Comparison of ENCODE assay signal across 14 cellular contexts in the genomic region with DNA sequence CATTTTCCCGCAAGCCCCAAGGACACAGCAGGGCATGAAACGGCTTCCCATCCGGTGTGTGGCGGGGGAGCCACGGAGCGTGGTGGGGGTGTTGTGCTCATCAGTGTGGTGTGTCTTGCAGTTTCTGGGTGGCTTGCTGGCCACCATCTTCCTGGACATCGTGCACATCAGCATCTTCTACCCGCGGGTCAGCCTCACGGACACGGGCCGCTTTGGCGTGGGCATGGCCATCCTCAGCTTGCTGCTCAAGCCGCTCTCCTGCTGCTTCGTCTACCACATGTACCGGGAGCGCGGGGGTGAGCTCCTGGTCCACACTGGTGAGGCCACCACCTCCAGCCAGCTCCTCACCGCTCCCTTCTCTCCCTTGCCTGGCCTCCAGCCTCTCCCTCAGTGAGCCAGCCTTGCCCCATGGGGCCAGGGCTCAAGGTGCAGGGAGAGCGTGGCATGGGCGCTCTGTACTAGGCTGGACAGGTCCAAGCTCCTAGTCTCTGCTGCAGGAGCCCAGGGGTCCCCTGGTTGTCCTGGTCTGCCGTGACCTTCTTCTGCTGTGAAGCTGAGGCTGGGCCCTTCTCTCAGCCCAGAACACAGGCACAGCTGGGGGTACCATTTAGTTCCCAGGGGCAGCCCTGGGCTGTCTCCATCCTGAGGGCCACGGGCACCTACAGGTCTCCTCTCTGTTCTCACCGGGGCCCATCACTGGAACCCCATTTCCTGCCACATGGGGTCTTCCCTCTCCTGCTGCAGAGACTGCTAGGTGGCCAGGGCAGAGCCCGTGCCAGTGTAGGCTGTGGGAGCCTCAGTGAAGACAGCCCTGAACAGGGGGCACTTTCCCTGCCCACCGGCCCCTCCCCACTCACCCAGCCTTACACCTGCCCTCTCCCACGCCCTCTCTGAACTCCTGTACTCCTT. TPM values are rescaled to one million over a fixed set of nuclear protein-coding genes. Genes with fewer than 3 reads are reported as not detected.
DNase-seq lines count a peak whose midpoint lies in the region; ATAC-seq, FAIRE-seq and TF ChIP-seq lines count a peak whose summit lies in the region.
"Had no signal": no experiment of that assay in that cellular context is flagged by ENCODE, and none has a peak within 500 bp of the region (broad histone marks: within the 10 kb centered on the region; RNA-seq: fewer than 3 reads in every experiment).

No MANE protein-coding gene starts in this region.

- H3K9me3 ChIP-seq in CD4-positive, alpha-beta memory T cell (ENCODE audit: control insufficient read depth in 1 of 2, low read length in 2 of 2), result no peaks in the 10 kb centered on the region
- H3K9me3 ChIP-seq in Panc1 (ENCODE audit: control insufficient read depth, insufficient read depth, low read depth, low read length) (no peaks in the 10 kb centered on the region), HepG2 (ENCODE audit: low read length) (no peaks in the 10 kb centered on the region)
- H3K9me3 ChIP-seq: SJCRH30 had no signal

- in situ Hi-C loops in Panc1 (cut with HindIII; ENCODE audit: low pct_unique_long_range_greater_than_20kb, low sequenced_read_pairs), result no loop called here
- in situ Hi-C loops in HepG2 (cut with HindIII; ENCODE audit: extremely low pct_ligation_motif_present, low pct_unique_long_range_greater_than_20kb), result no loop called here

- DNase-seq in CD4-positive, alpha-beta memory T cell, result no peak
- DNase-seq in Panc1 (ENCODE audit: low read depth, low spot score) (no peak), HepG2 (ENCODE audit: low spot score) (no peak), GM10266 (ENCODE audit: extremely low spot score) (no peak), HEK293T (ENCODE audit: extremely low spot score) (no peak)
- DNase-seq: brain microvascular endothelial cell had no signal

- H3K9ac ChIP-seq in HepG2 (ENCODE audit: insufficient read depth, low read depth, low read length), result no peak overlapping the region
- H3K9ac ChIP-seq: GM23248 had no signal

- TF ChIP-seq POLR2A in HepG2 (IDR thresholded peaks at IDR 0.05; ENCODE audit: insufficient read depth in 1 of 2, low read depth in 2 of 2, low read length in 2 of 2), result no peak

- BruUV-seq in Panc1 (replicated peaks; lab: Mats Ljungman, UMichigan) (no TSS peak), HepG2 (replicated peaks; lab: Mats Ljungman, UMichigan) (no TSS peak)

- H4K20me1 ChIP-seq in HepG2 (ENCODE audit: insufficient read depth, low read length), result no peaks in the 10 kb centered on the region

- POLR2A ChIA-PET in CD4-positive, alpha-beta memory T cell (lab: Charles Lee; ENCODE audit: partially characterized antibody), result interaction anchor here (1.0 to 2.2 kb wide), 3 partner anchors 13 to 98 kb away, joined by 4 to 7 read pairs (median 5); a partner anchor contains a TSS
- POLR2A ChIA-PET in Panc1 (lab: Charles Lee) (no interaction called here), HepG2 (lab: Yijun Ruan, JAX) (interaction anchor here (1.2 kb wide), 1 partner anchor 103 kb away, joined by 3 read pairs; no protein-coding TSS in a partner anchor), HEK293T (lab: Yijun Ruan, JAX) (interaction anchor here (0.6 kb wide), 1 partner anchor 12 kb away, joined by 3 read pairs; no protein-coding TSS in a partner anchor)

- TF ChIP-seq RAD21 in HepG2 (CRISPR knock-in tag; IDR thresholded peaks at IDR 0.05), result no peak

- 98% methylated on average over 17 of the region's 27 CpGs for WGBS in HepG2 (ENCODE audit: low lambda C conversion rate)

- TF ChIP-seq CTCF in Panc1 (IDR thresholded peaks at IDR 0.05), result no peak
- TF ChIP-seq CTCF in HepG2 (CRISPR knock-in tag; IDR thresholded peaks at IDR 0.05), result no peak
- no peak for TF ChIP-seq CTCF in GM10266 (IDR thresholded peaks at IDR 0.05; ENCODE audit: control insufficient read depth, insufficient read depth, low read depth, missing control alignments)

- H3K4me3 ChIP-seq in CD4-positive, alpha-beta memory T cell (ENCODE audit: low read length in 2 of 2), result no peak overlapping the region
- H3K4me3 ChIP-seq in Panc1 (ENCODE audit: low read depth in 2 of 2, low read length in 2 of 2) (no peak overlapping the region), HepG2 (replicated peaks in 1 of 3; ENCODE audit: insufficient read depth in 1 of 3, low read depth in 2 of 3, low read length in 3 of 3) (no peak overlapping the region)
- H3K4me3 ChIP-seq: GM23248, SJCRH30 had no signal

- H3K27me3 ChIP-seq in CD4-positive, alpha-beta memory T cell (ENCODE audit: insufficient read depth, low read length), result no peaks in the 10 kb centered on the region
- H3K27me3 ChIP-seq in Panc1 (ENCODE audit: control insufficient read depth, insufficient read depth, low read length) (no peaks in the 10 kb centered on the region), HepG2 (ENCODE audit: control insufficient read depth in 1 of 2, insufficient read depth in 2 of 2, low read length in 2 of 2) (no peaks in the 10 kb centered on the region)
- H3K27me3 ChIP-seq: brain microvascular endothelial cell, SJCRH30 had no signal

- peaks cover 18 to 34% of the 10 kb centered on the region in 2 donors for H3K36me3 Mint-ChIP-seq in CD4-positive, alpha-beta memory T cell

- no peak for TF ChIP-seq EP300 in HepG2 (IDR thresholded peaks at IDR 0.05; ENCODE audit: low read depth in 2 of 2, low read length in 2 of 2)
- no peak for TF ChIP-seq EP300 in HepG2 (CRISPR knock-in tag; IDR thresholded peaks at IDR 0.05; ENCODE audit: borderline replicate concordance)

- H3K79me2 ChIP-seq in HepG2 (ENCODE audit: insufficient read depth, low read length), result no peaks in the 10 kb centered on the region

- FAIRE-seq in HepG2 (lab: Jason Lieb, UNC), result no peak
- FAIRE-seq: small intestine had no signal

- no peak overlapping the region for H2AFZ ChIP-seq in HepG2 (ENCODE audit: low read length)
- H2AFZ ChIP-seq: GM23248 had no signal

- peaks cover 9 to 31% (median 19%) of the 10 kb centered on the region in 4 donors for H3K4me1 Mint-ChIP-seq in CD4-positive, alpha-beta memory T cell

- H3K4me2 ChIP-seq in HepG2 (ENCODE audit: low read depth, low read length), result no peak overlapping the region

- H3K27ac ChIP-seq in CD4-positive, alpha-beta memory T cell (ENCODE audit: low read depth, low read length), result no peak overlapping the region
- H3K27ac ChIP-seq in Panc1 (ENCODE audit: low read length) (no peak overlapping the region), HepG2 (ENCODE audit: extremely low read length, insufficient read depth, low read length) (no peak overlapping the region)
- H3K27ac ChIP-seq: brain microvascular endothelial cell, C4-2B, GM23248, SJCRH30 had no signal

- H3K27ac Mint-ChIP-seq in CD4-positive, alpha-beta memory T cell, result peak overlapping the region in 6 of 7 donors; percentile 53 to 92 (median 86)
- H3K27ac Mint-ChIP-seq: memory B cell had no signal

- no peaks in the 10 kb centered on the region for H3K27me3 Mint-ChIP-seq in CD4-positive, alpha-beta memory T cell
- H3K27me3 Mint-ChIP-seq: memory B cell had no signal

- no peaks in the 10 kb centered on the region for H3K9me3 Mint-ChIP-seq in CD4-positive, alpha-beta memory T cell
- H3K9me3 Mint-ChIP-seq: memory B cell had no signal

- CTCF ChIA-PET in CD4-positive, alpha-beta memory T cell (lab: Charles Lee; ENCODE audit: partially characterized antibody), result interaction anchor here (1.5 to 2.4 kb wide), 4 partner anchors 29 to 101 kb away, joined by 4 to 11 read pairs (median 5); a partner anchor contains a TSS
- CTCF ChIA-PET in Panc1 (lab: Charles Lee) (no interaction called here), HepG2 (lab: Yijun Ruan, JAX; ENCODE audit: low intra/inter-chr PET ratio, low total read pairs) (no interaction called here), HEK293T (lab: Yijun Ruan, JAX) (no interaction called here)

- H3K4me3 Mint-ChIP-seq in CD4-positive, alpha-beta memory T cell, result no peak overlapping the region
- H3K4me3 Mint-ChIP-seq: memory B cell had no signal

- intact Hi-C loops in CD4-positive, alpha-beta memory T cell (cut with micrococcal nuclease), result loop anchor here (1.0 kb wide), 3 partner anchors 29 to 98 kb away; a partner anchor contains a TSS
- intact Hi-C loops in Panc1 (cut with micrococcal nuclease; ENCODE audit: unreplicated experiment), result no loop called here
- intact Hi-C loops in HepG2 (cut with micrococcal nuclease; ENCODE audit: unreplicated experiment), result no loop called here

- H3K36me3 ChIP-seq in CD4-positive, alpha-beta memory T cell (ENCODE audit: insufficient read depth, low read length), result peaks cover 11% of the 10 kb centered on the region
- no peaks in the 10 kb centered on the region; the same call in 1 of the 2 replicates for H3K36me3 ChIP-seq in Panc1 (ENCODE audit: control insufficient read depth, insufficient read depth, low read length)
- H3K36me3 ChIP-seq in HepG2 (replicated peaks in 1 of 2; ENCODE audit: control insufficient read depth in 1 of 2, insufficient read depth in 2 of 2, low read length in 2 of 2), result peaks cover 1 to 4% of the 10 kb centered on the region in 2 experiments; a peak in 2 of 5 replicates
- H3K36me3 ChIP-seq: SJCRH30 had no signal

- H3K4me1 ChIP-seq in CD4-positive, alpha-beta memory T cell (ENCODE audit: insufficient read depth, low read length), result peaks cover 9% of the 10 kb centered on the region
- H3K4me1 ChIP-seq in Panc1 (ENCODE audit: control insufficient read depth, insufficient read depth, low read length), result no peaks in the 10 kb centered on the region
- H3K4me1 ChIP-seq in HepG2 (ENCODE audit: insufficient read depth, low read length), result peaks cover 10% of the 10 kb centered on the region; the same call in 1 of the 2 replicates
- H3K4me1 ChIP-seq: SJCRH30 had no signal

- peak; percentile 24; the same call in 1 of the 2 replicates for ATAC-seq in Panc1
- ATAC-seq in HepG2, result peak; percentile 10; the same call in 2 of the 3 replicates
- no peak for ATAC-seq in HG02798 (IDR thresholded peaks at IDR 0.05; ENCODE audit: poor library complexity, unreplicated experiment)

RNA-seq across cellular contexts. Expression of a gene that starts 12.6 kb away (rescaled TPM):
- total RNA-seq in CD4-positive, alpha-beta memory T cell, result 10 to 100 TPM; 19.0 to 21.7 TPM
- 10 to 100 TPM; 53.4 to 76.9 TPM for polyA plus RNA-seq in CD4-positive, alpha-beta memory T cell
- 57.0 TPM for total RNA-seq in Panc1 (2021; ENCODE audit: unreplicated experiment)
- 90.5 TPM for polyA plus RNA-seq in Panc1 (2012; ENCODE audit: insufficient read length)
- total RNA-seq in HepG2 (2016; rRNA removed; fragmentation: Illumina TruSeq; extraction: Trizol), result 15.7 and 32.0 TPM in 2 replicates
- 18.6 and 25.8 TPM in 2 replicates for total RNA-seq in HepG2 (2016; cell fraction: cytosol; rRNA removed; fragmentation: Illumina TruSeq; extraction: Trizol; ENCODE audit: low read depth)
- 15.6 and 33.2 TPM in 2 replicates for total RNA-seq in HepG2 (2016; cell fraction: insoluble cytoplasmic fraction; rRNA removed; fragmentation: Illumina TruSeq; extraction: Trizol)
- total RNA-seq in HepG2 (2016; cell fraction: membrane; rRNA removed; fragmentation: Illumina TruSeq; extraction: Trizol), result 23.1 and 27.7 TPM in 2 replicates
- 23.8 and 30.7 TPM in 2 replicates for total RNA-seq in HepG2 (2016; cell fraction: nucleus; rRNA removed; fragmentation: Illumina TruSeq; extraction: Trizol)
- polyA plus RNA-seq in HepG2 (2011; rRNA removed), result 28.3 and 35.4 TPM in 2 replicates
- polyA plus RNA-seq in HepG2 (2011; cell fraction: cytosol; rRNA removed), result 29.2 and 46.7 TPM in 2 replicates
- polyA plus RNA-seq in HepG2 (2011; cell fraction: nucleus; rRNA removed), result 39.3 TPM in 2 replicates
- polyA plus RNA-seq in HepG2 (2012), result 22.4 and 25.3 TPM in 2 replicates
- 25.0 and 27.3 TPM in 2 replicates for polyA plus RNA-seq in HepG2 (2016; cell fraction: cytosol; fragmentation: Illumina TruSeq; extraction: Trizol; ENCODE audit: low read depth)
- 15.8 and 17.2 TPM in 2 replicates for polyA plus RNA-seq in HepG2 (2016; cell fraction: insoluble cytoplasmic fraction; fragmentation: Illumina TruSeq; extraction: Trizol; ENCODE audit: low read depth)
- 26.4 and 29.2 TPM in 2 replicates for polyA plus RNA-seq in HepG2 (2016; cell fraction: membrane; fragmentation: Illumina TruSeq; extraction: Trizol; ENCODE audit: low read depth)
- polyA plus RNA-seq in HepG2 (2016; cell fraction: nucleus; fragmentation: Illumina TruSeq; extraction: Trizol; ENCODE audit: insufficient read depth, low read depth), result 49.1 and 50.0 TPM in 2 replicates
- polyA minus RNA-seq in HepG2 (2011; rRNA and poly(A)+ RNA removed; ENCODE audit: low replicate concordance), result 34.5 and 53.9 TPM in 2 replicates
- 15.4 and 16.0 TPM in 2 replicates for polyA minus RNA-seq in HepG2 (2011; cell fraction: cytosol; rRNA and poly(A)+ RNA removed)
- 8.0 and 8.6 TPM in 2 replicates for polyA minus RNA-seq in HepG2 (2011; cell fraction: nucleus; rRNA and poly(A)+ RNA removed)

RNA-seq across cellular contexts. Expression of a gene that starts 13.4 kb away (rescaled TPM):
- not detected for total RNA-seq in CD4-positive, alpha-beta memory T cell
- polyA plus RNA-seq in CD4-positive, alpha-beta memory T cell, result not detected
- not detected for total RNA-seq in Panc1 (2021; ENCODE audit: unreplicated experiment)
- 1.6 TPM for polyA plus RNA-seq in Panc1 (2012; ENCODE audit: insufficient read length)
- total RNA-seq in HepG2 (2016; rRNA removed; fragmentation: Illumina TruSeq; extraction: Trizol), result not detected in 2 replicates
- total RNA-seq in HepG2 (2016; cell fraction: cytosol; rRNA removed; fragmentation: Illumina TruSeq; extraction: Trizol; ENCODE audit: low read depth), result not detected in 2 replicates
- not detected in 2 replicates for total RNA-seq in HepG2 (2016; cell fraction: insoluble cytoplasmic fraction; rRNA removed; fragmentation: Illumina TruSeq; extraction: Trizol)
- total RNA-seq in HepG2 (2016; cell fraction: membrane; rRNA removed; fragmentation: Illumina TruSeq; extraction: Trizol), result not detected in 2 replicates
- total RNA-seq in HepG2 (2016; cell fraction: nucleus; rRNA removed; fragmentation: Illumina TruSeq; extraction: Trizol), result not detected in 2 replicates
- not detected in 2 replicates for polyA plus RNA-seq in HepG2 (2011; rRNA removed)
- polyA plus RNA-seq in HepG2 (2011; cell fraction: cytosol; rRNA removed), result not detected in 2 replicates
- polyA plus RNA-seq in HepG2 (2011; cell fraction: nucleus; rRNA removed), result 0.19 TPM in 1 of 2 replicates, not detected in the other
- polyA plus RNA-seq in HepG2 (2012), result 0.72 TPM in 1 of 2 replicates, not detected in the other
- polyA plus RNA-seq in HepG2 (2016; cell fraction: cytosol; fragmentation: Illumina TruSeq; extraction: Trizol; ENCODE audit: low read depth), result not detected in 2 replicates
- not detected in 2 replicates for polyA plus RNA-seq in HepG2 (2016; cell fraction: insoluble cytoplasmic fraction; fragmentation: Illumina TruSeq; extraction: Trizol; ENCODE audit: low read depth)
- not detected in 2 replicates for polyA plus RNA-seq in HepG2 (2016; cell fraction: membrane; fragmentation: Illumina TruSeq; extraction: Trizol; ENCODE audit: low read depth)
- not detected in 2 replicates for polyA plus RNA-seq in HepG2 (2016; cell fraction: nucleus; fragmentation: Illumina TruSeq; extraction: Trizol; ENCODE audit: insufficient read depth, low read depth)
- not detected in 2 replicates for polyA minus RNA-seq in HepG2 (2011; rRNA and poly(A)+ RNA removed; ENCODE audit: low replicate concordance)
- not detected in 2 replicates for polyA minus RNA-seq in HepG2 (2011; cell fraction: cytosol; rRNA and poly(A)+ RNA removed)
- not detected in 2 replicates for polyA minus RNA-seq in HepG2 (2011; cell fraction: nucleus; rRNA and poly(A)+ RNA removed)
- total RNA-seq: G401, GM23248, osteocyte, SJCRH30 had no signal

RNA-seq across cellular contexts. Expression of a gene that starts 57.0 kb away (rescaled TPM):
- total RNA-seq in CD4-positive, alpha-beta memory T cell, result under 1 TPM; 0.17 to 0.23 TPM
- polyA plus RNA-seq in CD4-positive, alpha-beta memory T cell, result under 1 TPM in 1 of 2 donors, not detected in 1; 0.07 TPM
- 0.13 TPM for total RNA-seq in Panc1 (2021; ENCODE audit: unreplicated experiment)
- 0.11 TPM for polyA plus RNA-seq in Panc1 (2012; ENCODE audit: insufficient read length)
- total RNA-seq in HepG2 (2016; rRNA removed; fragmentation: Illumina TruSeq; extraction: Trizol), result 0.02 TPM in 1 of 2 replicates, not detected in the other
- not detected in 2 replicates for total RNA-seq in HepG2 (2016; cell fraction: cytosol; rRNA removed; fragmentation: Illumina TruSeq; extraction: Trizol; ENCODE audit: low read depth)
- total RNA-seq in HepG2 (2016; cell fraction: insoluble cytoplasmic fraction; rRNA removed; fragmentation: Illumina TruSeq; extraction: Trizol), result 0.02 TPM in 1 of 2 replicates, not detected in the other
- total RNA-seq in HepG2 (2016; cell fraction: membrane; rRNA removed; fragmentation: Illumina TruSeq; extraction: Trizol), result not detected in 2 replicates
- not detected in 2 replicates for total RNA-seq in HepG2 (2016; cell fraction: nucleus; rRNA removed; fragmentation: Illumina TruSeq; extraction: Trizol)
- not detected in 2 replicates for polyA plus RNA-seq in HepG2 (2011; rRNA removed)
- polyA plus RNA-seq in HepG2 (2011; cell fraction: cytosol; rRNA removed), result under 0.01 TPM in 1 of 2 replicates, not detected in the other
- not detected in 2 replicates for polyA plus RNA-seq in HepG2 (2011; cell fraction: nucleus; rRNA removed)
- polyA plus RNA-seq in HepG2 (2012), result not detected in 2 replicates
- not detected in 2 replicates for polyA plus RNA-seq in HepG2 (2016; cell fraction: cytosol; fragmentation: Illumina TruSeq; extraction: Trizol; ENCODE audit: low read depth)
- not detected in 2 replicates for polyA plus RNA-seq in HepG2 (2016; cell fraction: insoluble cytoplasmic fraction; fragmentation: Illumina TruSeq; extraction: Trizol; ENCODE audit: low read depth)
- polyA plus RNA-seq in HepG2 (2016; cell fraction: membrane; fragmentation: Illumina TruSeq; extraction: Trizol; ENCODE audit: low read depth), result not detected in 2 replicates
- polyA plus RNA-seq in HepG2 (2016; cell fraction: nucleus; fragmentation: Illumina TruSeq; extraction: Trizol; ENCODE audit: insufficient read depth, low read depth), result 0.05 TPM in 1 of 2 replicates, not detected in the other
- polyA minus RNA-seq in HepG2 (2011; rRNA and poly(A)+ RNA removed; ENCODE audit: low replicate concordance), result 0.09 and 0.10 TPM in 2 replicates
- not detected in 2 replicates for polyA minus RNA-seq in HepG2 (2011; cell fraction: cytosol; rRNA and poly(A)+ RNA removed)
- not detected in 2 replicates for polyA minus RNA-seq in HepG2 (2011; cell fraction: nucleus; rRNA and poly(A)+ RNA removed)

RNA-seq across cellular contexts. Expression of a gene that starts 57.2 kb away (rescaled TPM):
- total RNA-seq in CD4-positive, alpha-beta memory T cell, result 10 to 100 TPM; 52.7 to 54.2 TPM
- polyA plus RNA-seq in CD4-positive, alpha-beta memory T cell, result 1 to 10 TPM; 2.3 to 6.9 TPM
- total RNA-seq in Panc1 (2021; ENCODE audit: unreplicated experiment) (37.4 TPM), HepG2 (2016; rRNA removed; fragmentation: Illumina TruSeq; extraction: Trizol) (5.0 and 8.2 TPM in 2 replicates)
- 21.0 TPM for polyA plus RNA-seq in Panc1 (2012; ENCODE audit: insufficient read length)
- total RNA-seq in HepG2 (2016; cell fraction: cytosol; rRNA removed; fragmentation: Illumina TruSeq; extraction: Trizol; ENCODE audit: low read depth), result 4.1 and 5.4 TPM in 2 replicates
- total RNA-seq in HepG2 (2016; cell fraction: insoluble cytoplasmic fraction; rRNA removed; fragmentation: Illumina TruSeq; extraction: Trizol), result 4.9 and 8.0 TPM in 2 replicates
- 5.9 and 7.6 TPM in 2 replicates for total RNA-seq in HepG2 (2016; cell fraction: membrane; rRNA removed; fragmentation: Illumina TruSeq; extraction: Trizol)
- total RNA-seq in HepG2 (2016; cell fraction: nucleus; rRNA removed; fragmentation: Illumina TruSeq; extraction: Trizol), result 10.1 and 14.4 TPM in 2 replicates
- polyA plus RNA-seq in HepG2 (2011; rRNA removed), result 3.8 and 6.8 TPM in 2 replicates
- polyA plus RNA-seq in HepG2 (2011; cell fraction: cytosol; rRNA removed), result 2.8 and 3.4 TPM in 2 replicates
- 11.8 and 13.3 TPM in 2 replicates for polyA plus RNA-seq in HepG2 (2011; cell fraction: nucleus; rRNA removed)
- 2.8 and 3.0 TPM in 2 replicates for polyA plus RNA-seq in HepG2 (2012)
- polyA plus RNA-seq in HepG2 (2016; cell fraction: cytosol; fragmentation: Illumina TruSeq; extraction: Trizol; ENCODE audit: low read depth), result 0.58 and 0.61 TPM in 2 replicates
- 3.6 and 4.9 TPM in 2 replicates for polyA plus RNA-seq in HepG2 (2016; cell fraction: insoluble cytoplasmic fraction; fragmentation: Illumina TruSeq; extraction: Trizol; ENCODE audit: low read depth)
- 0.73 and 0.76 TPM in 2 replicates for polyA plus RNA-seq in HepG2 (2016; cell fraction: membrane; fragmentation: Illumina TruSeq; extraction: Trizol; ENCODE audit: low read depth)
- 8.2 and 9.0 TPM in 2 replicates for polyA plus RNA-seq in HepG2 (2016; cell fraction: nucleus; fragmentation: Illumina TruSeq; extraction: Trizol; ENCODE audit: insufficient read depth, low read depth)
- polyA minus RNA-seq in HepG2 (2011; rRNA and poly(A)+ RNA removed; ENCODE audit: low replicate concordance), result 19.5 and 30.6 TPM in 2 replicates
- polyA minus RNA-seq in HepG2 (2011; cell fraction: cytosol; rRNA and poly(A)+ RNA removed), result 2.5 and 6.1 TPM in 2 replicates
- 22.8 and 22.9 TPM in 2 replicates for polyA minus RNA-seq in HepG2 (2011; cell fraction: nucleus; rRNA and poly(A)+ RNA removed)

RNA-seq across cellular contexts. Expression of a gene that starts 57.4 kb away (rescaled TPM):
- total RNA-seq in CD4-positive, alpha-beta memory T cell, result 10 to 100 TPM; 20.8 to 20.9 TPM
- polyA plus RNA-seq in CD4-positive, alpha-beta memory T cell, result 1 to 10 TPM; 1.4 to 2.6 TPM
- total RNA-seq in Panc1 (2021; ENCODE audit: unreplicated experiment) (23.6 TPM), HepG2 (2016; rRNA removed; fragmentation: Illumina TruSeq; extraction: Trizol) (10.1 and 19.3 TPM in 2 replicates)
- 11.3 TPM for polyA plus RNA-seq in Panc1 (2012; ENCODE audit: insufficient read length)
- 3.7 and 4.0 TPM in 2 replicates for total RNA-seq in HepG2 (2016; cell fraction: cytosol; rRNA removed; fragmentation: Illumina TruSeq; extraction: Trizol; ENCODE audit: low read depth)
- total RNA-seq in HepG2 (2016; cell fraction: insoluble cytoplasmic fraction; rRNA removed; fragmentation: Illumina TruSeq; extraction: Trizol), result 7.6 and 20.5 TPM in 2 replicates
- total RNA-seq in HepG2 (2016; cell fraction: membrane; rRNA removed; fragmentation: Illumina TruSeq; extraction: Trizol), result 5.4 and 6.2 TPM in 2 replicates
- total RNA-seq in HepG2 (2016; cell fraction: nucleus; rRNA removed; fragmentation: Illumina TruSeq; extraction: Trizol), result 39.7 and 42.7 TPM in 2 replicates
- 14.9 and 19.9 TPM in 2 replicates for polyA plus RNA-seq in HepG2 (2011; rRNA removed)
- polyA plus RNA-seq in HepG2 (2011; cell fraction: cytosol; rRNA removed), result 8.3 and 12.0 TPM in 2 replicates
- 67.2 and 84.3 TPM in 2 replicates for polyA plus RNA-seq in HepG2 (2011; cell fraction: nucleus; rRNA removed)
- polyA plus RNA-seq in HepG2 (2012), result 25.5 and 26.0 TPM in 2 replicates
- 1.4 and 1.6 TPM in 2 replicates for polyA plus RNA-seq in HepG2 (2016; cell fraction: cytosol; fragmentation: Illumina TruSeq; extraction: Trizol; ENCODE audit: low read depth)
- polyA plus RNA-seq in HepG2 (2016; cell fraction: insoluble cytoplasmic fraction; fragmentation: Illumina TruSeq; extraction: Trizol; ENCODE audit: low read depth), result 4.8 and 8.2 TPM in 2 replicates
- 3.7 and 4.3 TPM in 2 replicates for polyA plus RNA-seq in HepG2 (2016; cell fraction: membrane; fragmentation: Illumina TruSeq; extraction: Trizol; ENCODE audit: low read depth)
- polyA plus RNA-seq in HepG2 (2016; cell fraction: nucleus; fragmentation: Illumina TruSeq; extraction: Trizol; ENCODE audit: insufficient read depth, low read depth), result 103 and 104 TPM in 2 replicates
- 10.8 and 21.4 TPM in 2 replicates for polyA minus RNA-seq in HepG2 (2011; rRNA and poly(A)+ RNA removed; ENCODE audit: low replicate concordance)
- polyA minus RNA-seq in HepG2 (2011; cell fraction: cytosol; rRNA and poly(A)+ RNA removed), result 8.2 and 9.7 TPM in 2 replicates
- polyA minus RNA-seq in HepG2 (2011; cell fraction: nucleus; rRNA and poly(A)+ RNA removed), result 37.9 and 38.6 TPM in 2 replicates
